8 cellular contexts compared by ENCODE assay signal in the genomic region with DNA sequence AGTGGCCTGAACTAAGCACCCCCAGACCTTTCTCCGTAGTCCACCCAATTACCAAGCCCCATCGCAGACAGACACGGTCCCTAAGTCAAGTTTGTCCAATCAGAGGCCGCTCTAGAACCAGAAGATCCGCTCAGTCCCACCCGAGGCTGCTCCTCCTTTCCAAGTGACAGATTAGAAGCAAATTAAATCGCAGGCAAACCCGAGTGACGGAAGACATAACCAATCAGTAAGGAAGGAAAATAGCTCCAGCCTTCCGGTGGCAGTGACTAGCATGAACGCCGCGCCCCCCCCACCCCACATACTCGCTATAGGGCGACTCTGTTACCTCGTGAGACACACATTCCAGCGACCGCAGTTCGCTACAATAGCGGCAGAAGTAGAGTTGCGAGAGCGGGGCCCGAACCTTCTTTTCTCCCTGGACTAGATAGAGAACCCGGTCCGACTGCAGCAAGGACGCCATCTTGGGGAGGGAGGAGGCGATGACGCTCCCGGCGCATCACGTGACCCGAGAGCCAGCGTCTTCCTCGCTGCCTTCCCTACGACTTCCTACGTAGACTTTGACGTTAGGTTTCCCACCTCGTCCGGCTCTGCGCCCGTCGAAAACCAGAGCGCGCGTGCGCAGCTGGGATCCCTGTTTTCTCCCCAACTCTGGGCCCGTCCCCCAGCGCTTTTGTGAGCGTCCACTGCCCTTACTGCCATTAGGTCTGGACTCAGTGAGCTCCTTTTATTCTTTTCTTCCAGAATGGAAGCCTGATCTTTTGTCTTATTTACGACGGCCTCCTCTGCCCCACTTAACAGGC. TPM values are rescaled to one million over a fixed set of nuclear protein-coding genes. Genes with fewer than 3 reads are reported as not detected.
DNase-seq lines count a peak whose midpoint lies in the region; ATAC-seq, FAIRE-seq and TF ChIP-seq lines count a peak whose summit lies in the region.

A gene (minus strand): TSS at position 484 of the 800 bp plus-strand sequence. CDS start 24 bp downstream, at position 460.

- H3K36me3 ChIP-seq in BE2C (peaks cover 16% of the 10 kb centered on the region), kidney (ENCODE audit: control insufficient read depth in 1 of 2, insufficient read depth in 2 of 2, low read length in 2 of 2) (peaks cover 4 to 15% of the 10 kb centered on the region in 2 donors)

- FAIRE-seq in GM19239 (lab: Jason Lieb, UNC): peak; percentile 97
- FAIRE-seq in kidney (lab: Jason Lieb, UNC): peak; percentile 94

- no peaks in the 10 kb centered on the region for H3K27me3 ChIP-seq in BE2C

- H3K9ac ChIP-seq in kidney (ENCODE audit: low read length in 2 of 2): peak within 1 kb of the TSS; percentile 88 to 89

- TF ChIP-seq CTCF in BE2C (IDR thresholded peaks at IDR 0.05; ENCODE audit: low read depth, low read length): no peak
- TF ChIP-seq CTCF in choroid plexus epithelial cell (conservative IDR thresholded peaks at IDR 0.05; ENCODE audit: low read depth, low read length): no peak
- no peak for TF ChIP-seq CTCF in kidney (IDR thresholded peaks at IDR 0.05; ENCODE audit: borderline replicate concordance, extremely low read depth, insufficient read depth)

- peak; percentile 93 for ATAC-seq in HG03442 (IDR thresholded peaks at IDR 0.05; ENCODE audit: unreplicated experiment)

- H3K27ac ChIP-seq in kidney (ENCODE audit: low read depth in 2 of 2, low read length in 2 of 2): peak within 1 kb of the TSS; percentile 98 to 99

- H3K4me3 ChIP-seq in BE2C (ENCODE audit: low read depth, low read length) (peak within 1 kb of the TSS; percentile 83), choroid plexus epithelial cell (ENCODE audit: low read depth, low read length) (peak within 1 kb of the TSS; percentile 82), kidney (ENCODE audit: low read length in 2 of 2) (peak within 1 kb of the TSS; percentile 89 to 90)

- intact Hi-C loops in kidney (cut with DNase I): no loop called here

- H3K4me1 ChIP-seq in BE2C (peaks cover 11% of the 10 kb centered on the region), kidney (ENCODE audit: control insufficient read depth in 1 of 2, insufficient read depth in 1 of 2, low read depth in 1 of 2, low read length in 2 of 2) (peaks cover 4 to 7% of the 10 kb centered on the region in 2 donors)

- DNase-seq in BE2C (peak; percentile 96), GM19239 (ENCODE audit: insufficient read length, low spot score) (peak; percentile 59), NCI-H510A treated with DMSO at 0.1 percent for 48 hours (lab: John Stamatoyannopoulos, UW) (peak; percentile 97), choroid plexus epithelial cell (ENCODE audit: low read depth) (peak; percentile 100), kidney (peak; percentile 99)
- DNase-seq in activated CD4-positive, alpha-beta T cell treated with anti-CD3 and anti-CD28 coated beads for 24 hours (ENCODE audit: low read depth in 2 of 2): peak; percentile 87 to 89
- peak; percentile 96 for DNase-seq in stimulated activated CD4-positive, alpha-beta T cell treated with anti-CD3 and anti-CD28 coated beads, Interleukin-15, amount 100 ng/mL, for 24 hours

- H3K9me3 ChIP-seq in BE2C (no peaks in the 10 kb centered on the region), kidney (ENCODE audit: control insufficient read depth in 1 of 2, low read length in 2 of 2) (no peaks in the 10 kb centered on the region)

RNA-seq across cellular contexts. Expression of the gene that starts here (rescaled TPM):
- 86.2 TPM for polyA plus RNA-seq in BE2C (2012; ENCODE audit: insufficient read depth, insufficient read length, low read depth)
- total RNA-seq in kidney: 59.1 TPM
- 17.5 TPM for polyA plus RNA-seq in kidney (ENCODE audit: insufficient read depth, low read depth, low replicate concordance)

Comparison
In these comparisons a context has a peak if more than half of its experiments do, and no peak if none do; other contexts are left out.
1. Peak in every context shown above with its lines: DNase-seq, ATAC-seq, H3K4me3 ChIP-seq and H3K27ac ChIP-seq.